ENCODE assay signal across 15 cellular contexts in the genomic region with DNA sequence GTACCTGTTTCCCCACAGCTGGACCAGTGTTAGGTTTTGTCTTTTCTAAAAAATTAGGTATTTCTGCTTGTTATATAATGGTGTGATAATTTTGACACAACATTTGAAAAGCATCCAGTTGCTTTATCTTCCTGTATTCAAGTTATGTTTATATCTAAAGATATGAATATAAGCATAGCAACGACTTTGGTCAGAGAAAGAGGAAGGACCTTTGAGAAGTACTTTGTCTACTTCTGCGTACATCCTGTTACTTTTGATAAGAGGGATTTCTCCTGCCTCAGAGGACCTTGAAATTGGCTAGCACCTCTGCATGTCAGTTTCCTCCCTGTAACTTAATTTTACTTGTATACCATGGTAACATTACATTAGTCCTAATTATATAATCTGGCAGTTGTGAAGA. TPM values are rescaled to one million over a fixed set of nuclear protein-coding genes. Genes with fewer than 3 reads are reported as not detected.
A peak's percentile ranks its signal among the peaks of the same experiment; 100 is the strongest.
DNase-seq lines count a peak whose midpoint lies in the region; ATAC-seq and TF ChIP-seq lines count a peak whose summit lies in the region.
"Had no signal": no experiment of that assay in that cellular context is flagged by ENCODE, and none has a peak within 500 bp of the region (broad histone marks: within the 10 kb centered on the region; RNA-seq: fewer than 3 reads in every experiment).

No MANE protein-coding gene starts in this region.

- H3K4me1 ChIP-seq in heart right ventricle (peaks cover 0 to 29% (median 13%) of the 10 kb centered on the region in 9 donors), upper lobe of right lung (peaks cover 9% of the 10 kb centered on the region), smooth muscle cell (ENCODE audit: low read depth) (no peaks in the 10 kb centered on the region)
- H3K4me1 ChIP-seq: foreskin keratinocyte, HAP-1 had no signal

- H3K27ac ChIP-seq in heart right ventricle (peak overlapping the region in 7 of 10 donors; percentile 6 to 67 (median 40)), upper lobe of right lung (peak overlapping the region; percentile 58), smooth muscle cell (ENCODE audit: low read depth) (no peak overlapping the region)
- H3K27ac ChIP-seq: foreskin keratinocyte had no signal

- DNase-seq in activated naive CD4-positive, alpha-beta T cell (lab: John Stamatoyannopoulos, UW), result no peak
- DNase-seq in T-cell, result peak in 5 of 34 experiments; percentile 14 to 35 (median 26)
- no peak for DNase-seq in heart right ventricle
- DNase-seq in upper lobe of right lung, result no peak
- DNase-seq in smooth muscle cell (lab: John Stamatoyannopoulos, UW; ENCODE audit: unreplicated experiment), result no peak
- DNase-seq in NCI-H1930 (lab: John Stamatoyannopoulos, UW), result no peak
- DNase-seq: activated CD8-positive, alpha-beta memory T cell treated with anti-CD3 and anti-CD28 coated beads for 24 hours; amygdala; foreskin keratinocyte; NCI-H146 had no signal

- POLR2A ChIA-PET in T-cell (lab: Charles Lee), result interaction anchor here (0.5 to 1.7 kb wide), 10 partner anchors 12 to 1283 kb away, joined by 3 to 11 read pairs (median 4); partner anchors contain the start of gene PHF20 (in 1 of the 2)

- TF ChIP-seq CTCF in heart right ventricle (IDR thresholded peaks at IDR 0.05) (no peak), upper lobe of right lung (IDR thresholded peaks at IDR 0.05) (no peak), smooth muscle cell (IDR thresholded peaks at IDR 0.05; ENCODE audit: borderline replicate concordance, insufficient read depth, poor library complexity, severe bottlenecking) (no peak)

- no peak overlapping the region for H3K9ac ChIP-seq in smooth muscle cell (ENCODE audit: low read depth)

- H3K79me2 ChIP-seq in smooth muscle cell (ENCODE audit: low read depth), result peaks cover 66% of the 10 kb centered on the region

- H3F3A ChIP-seq in smooth muscle cell (ENCODE audit: low read depth), result no peaks in the 10 kb centered on the region

- intact Hi-C loops in heart right ventricle (cut with DNase I), result no loop called here
- intact Hi-C loops in upper lobe of right lung (cut with DNase I), result no loop called here

- peak; percentile 46 to 92 (median 52) for ATAC-seq in T-cell (replicated peaks in 1 of 4)
- ATAC-seq in heart right ventricle, result peak in 6 of 8 donors; percentile 52 to 88 (median 66)
- ATAC-seq in upper lobe of right lung, result peak; percentile 58
- ATAC-seq in GM18502 (IDR thresholded peaks at IDR 0.05; ENCODE audit: poor library complexity, unreplicated experiment), result no peak
- ATAC-seq: foreskin keratinocyte had no signal

- H3K9me3 ChIP-seq in heart right ventricle (no peaks in the 10 kb centered on the region), upper lobe of right lung (no peaks in the 10 kb centered on the region), smooth muscle cell (replicated peaks; ENCODE audit: low read depth) (no peaks in the 10 kb centered on the region)
- H3K9me3 ChIP-seq: HAP-1 had no signal

- H3K4me3 ChIP-seq in heart right ventricle (no peak overlapping the region), upper lobe of right lung (no peak overlapping the region), smooth muscle cell (no peak overlapping the region)
- H3K4me3 ChIP-seq: HAP-1 had no signal

- H3K4me3 Mint-ChIP-seq in activated naive CD4-positive, alpha-beta T cell treated with anti-CD3 and anti-CD28 coated beads, Interleukin-2, amount 50 U/mL, for 24 hours, result no peak overlapping the region
- H3K4me3 Mint-ChIP-seq in T-cell, result peak overlapping the region in 1 of 3 donors; percentile 37
- H3K4me3 Mint-ChIP-seq: T-helper 1 cell treated with Interleukin-12 subunit alpha and Interleukin-12 subunit beta and Interleukin-4 antibody, amounts not matched to agents 30 μg/mL and 1 μg/mL, for 36 hours; type B pancreatic cell had no signal

- WGBS in heart right ventricle, 2 donors, result 8 to 9% methylated on average over 2 of the region's 2 CpGs
- 94% methylated on average over 2 of the region's 2 CpGs for WGBS in smooth muscle cell (ENCODE audit: low lambda C conversion rate)

- H3K9me3 Mint-ChIP-seq in activated naive CD4-positive, alpha-beta T cell treated with anti-CD3 and anti-CD28 coated beads, Interleukin-2, amount 50 U/mL, for 24 hours, result no peaks in the 10 kb centered on the region
- H3K9me3 Mint-ChIP-seq in T-cell, result no peaks in the 10 kb centered on the region
- H3K9me3 Mint-ChIP-seq: T-helper 1 cell treated with Interleukin-12 subunit alpha and Interleukin-12 subunit beta and Interleukin-4 antibody, amounts not matched to agents 30 μg/mL and 1 μg/mL, for 36 hours; type B pancreatic cell had no signal

- no peaks in the 10 kb centered on the region for H3K27me3 ChIP-seq in heart right ventricle
- no peaks in the 10 kb centered on the region for H3K27me3 ChIP-seq in upper lobe of right lung
- H3K27me3 ChIP-seq in smooth muscle cell (ENCODE audit: low read depth), result no peaks in the 10 kb centered on the region
- H3K27me3 ChIP-seq: foreskin keratinocyte had no signal

- no peak overlapping the region for H3K4me2 ChIP-seq in smooth muscle cell

- H3K36me3 ChIP-seq in heart right ventricle (peaks cover 0 to 27% (median 0%) of the 10 kb centered on the region in 9 donors), upper lobe of right lung (peaks cover 13% of the 10 kb centered on the region), smooth muscle cell (ENCODE audit: low read depth) (no peaks in the 10 kb centered on the region)
- H3K36me3 ChIP-seq: HAP-1 had no signal

- no peaks in the 10 kb centered on the region for H3K27me3 Mint-ChIP-seq in activated naive CD4-positive, alpha-beta T cell treated with anti-CD3 and anti-CD28 coated beads, Interleukin-2, amount 50 U/mL, for 24 hours
- no peaks in the 10 kb centered on the region for H3K27me3 Mint-ChIP-seq in T-cell
- H3K27me3 Mint-ChIP-seq: type B pancreatic cell had no signal

- peaks cover 74% of the 10 kb centered on the region for H4K20me1 ChIP-seq in smooth muscle cell (ENCODE audit: low read depth)

- H3K4me1 Mint-ChIP-seq in activated naive CD4-positive, alpha-beta T cell treated with anti-CD3 and anti-CD28 coated beads, Interleukin-2, amount 50 U/mL, for 24 hours, result peaks cover 52% of the 10 kb centered on the region
- H3K4me1 Mint-ChIP-seq in T-cell, result peaks cover 49 to 52% (median 51%) of the 10 kb centered on the region in 3 donors

- H3K27ac Mint-ChIP-seq in activated naive CD4-positive, alpha-beta T cell treated with anti-CD3 and anti-CD28 coated beads, Interleukin-2, amount 50 U/mL, for 24 hours, result peak overlapping the region; percentile 35
- H3K27ac Mint-ChIP-seq in T-cell, result peak overlapping the region; percentile 80
- H3K27ac Mint-ChIP-seq: T-helper 1 cell treated with Interleukin-12 subunit alpha and Interleukin-12 subunit beta and Interleukin-4 antibody, amounts not matched to agents 30 μg/mL and 1 μg/mL, for 36 hours; type B pancreatic cell had no signal

- peaks cover 5% of the 10 kb centered on the region for H3K36me3 Mint-ChIP-seq in activated naive CD4-positive, alpha-beta T cell treated with anti-CD3 and anti-CD28 coated beads, Interleukin-2, amount 50 U/mL, for 24 hours
- peaks cover 13% of the 10 kb centered on the region for H3K36me3 Mint-ChIP-seq in T-cell

- no peak overlapping the region for H2AFZ ChIP-seq in smooth muscle cell (ENCODE audit: low read depth)

- CTCF ChIA-PET in T-cell (lab: Charles Lee), result interaction anchor here in 1 of 2 donors (0.6 to 1.3 kb wide), 4 partner anchors 16 to 101 kb away, joined by 3 to 4 read pairs (median 4); partner anchors contain the start of genes PHF20 and RBM39

RNA-seq across cellular contexts. Expression of gene PHF20, which starts 24.7 kb away (rescaled TPM):
- total RNA-seq in T-cell (100 to 1,000 TPM in 2 of 5 donors, 10 to 100 TPM in 3; 67.8 to 174 (median 68.9) TPM), heart right ventricle (10 to 100 TPM; 31.9 to 44.7 (median 37.8) TPM), upper lobe of right lung (56.5 TPM), smooth muscle cell (24.5 and 27.4 TPM in 2 replicates)
- polyA plus RNA-seq in heart right ventricle (10 to 100 TPM; 23.4 to 34.1 TPM), smooth muscle cell (23.3 and 23.7 TPM in 2 replicates)

RNA-seq across cellular contexts. Expression of gene RBM39, which starts 54.5 kb away (rescaled TPM):
- 100 to 1,000 TPM; 482 to 966 (median 536) TPM for total RNA-seq in T-cell
- total RNA-seq in heart right ventricle, result 100 to 1,000 TPM; 110 to 170 (median 124) TPM
- polyA plus RNA-seq in heart right ventricle, result 100 to 1,000 TPM in 1 of 2 donors, 10 to 100 TPM in 1; 98.8 to 412 TPM
- 298 TPM for total RNA-seq in upper lobe of right lung
- total RNA-seq in smooth muscle cell, result 408 and 449 TPM in 2 replicates
- 139 and 196 TPM in 2 replicates for polyA plus RNA-seq in smooth muscle cell
